In the genomic region with DNA sequence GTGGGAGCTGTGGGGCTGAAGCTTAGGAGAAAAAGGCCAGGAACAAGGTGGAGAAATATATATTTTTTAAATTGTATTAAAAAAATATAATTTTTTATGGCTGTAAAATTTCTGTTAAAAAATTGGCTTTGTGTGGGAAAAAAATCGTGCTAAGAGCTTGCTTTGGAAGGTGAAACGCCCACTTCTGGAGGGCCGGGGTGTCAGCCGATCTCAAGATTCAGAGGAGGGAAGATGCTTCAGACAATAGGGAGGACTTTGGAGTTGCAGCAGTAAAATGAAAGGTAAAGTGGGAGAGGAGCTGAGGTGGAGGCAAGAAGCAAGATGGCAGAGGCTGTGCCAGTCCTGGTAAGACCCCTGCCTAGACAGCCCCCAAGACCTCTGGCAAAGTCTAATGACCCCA, we compare ENCODE assay signal across 31 cellular contexts.
"Had no signal": no experiment of that assay in that cellular context is flagged by ENCODE, and none has a peak within 500 bp of the region (broad histone marks: within the 10 kb centered on the region; RNA-seq: fewer than 3 reads in every experiment).

No MANE protein-coding gene starts in this region.

- H3K27ac Mint-ChIP-seq: activated CD4-positive, alpha-beta memory T cell treated with anti-CD3 and anti-CD28 coated beads for 36 hours; activated CD4-positive, alpha-beta T cell treated with anti-CD3 and anti-CD28 coated beads for 36 hours; activated CD4-positive, alpha-beta T cell treated with anti-CD3 and anti-CD28 coated beads, Interleukin-2, amount 10 ng/mL, durations not matched to agents 24 days and 14 days; activated naive CD4-positive, alpha-beta T cell treated with anti-CD3 and anti-CD28 coated beads, Interleukin-2, amount 50 U/mL, for 24 hours; activated naive CD8-positive, alpha-beta T cell treated with anti-CD3 and anti-CD28 coated beads for 36 hours; activated naive CD8-positive, alpha-beta T cell treated with anti-CD3 and anti-CD28 coated beads, Interleukin-2, amount 50 U/mL, for 24 hours; activated T-helper 1 cell treated with anti-CD3 and anti-CD28 coated beads, Interleukin-12 subunit alpha, Interleukin-12 subunit beta, Interleukin-2, Interleukin-4 antibody, amounts not matched to agents 30 ng/mL and 10 ng/mL and 1 ng/mL, durations not matched to agents 14 hours and 24 hours and 36 hours; T-cell; T-helper 1 cell treated with Interleukin-12 subunit alpha and Interleukin-12 subunit beta and Interleukin-4 antibody, amounts not matched to agents 30 μg/mL and 1 μg/mL, for 36 hours had no signal

- H3K4me3 Mint-ChIP-seq: activated CD4-positive, alpha-beta memory T cell treated with anti-CD3 and anti-CD28 coated beads for 36 hours; activated CD4-positive, alpha-beta T cell treated with anti-CD3 and anti-CD28 coated beads for 36 hours; activated CD4-positive, alpha-beta T cell treated with anti-CD3 and anti-CD28 coated beads, Interleukin-2, amount 10 ng/mL, durations not matched to agents 24 days and 14 days; activated naive CD4-positive, alpha-beta T cell treated with anti-CD3 and anti-CD28 coated beads, Interleukin-2, amount 50 U/mL, for 24 hours; activated naive CD8-positive, alpha-beta T cell treated with anti-CD3 and anti-CD28 coated beads for 36 hours; activated naive CD8-positive, alpha-beta T cell treated with anti-CD3 and anti-CD28 coated beads, Interleukin-2, amount 50 U/mL, for 24 hours; activated T-cell treated with anti-CD3 and anti-CD28 coated beads, Interleukin-2, amount 50 U/mL, for 4 hours; activated T-helper 1 cell treated with anti-CD3 and anti-CD28 coated beads, Interleukin-12 subunit alpha, Interleukin-12 subunit beta, Interleukin-2, Interleukin-4 antibody, amounts not matched to agents 30 ng/mL and 10 ng/mL and 1 ng/mL, durations not matched to agents 14 hours and 24 hours and 36 hours; T-cell; T-helper 1 cell treated with Interleukin-12 subunit alpha and Interleukin-12 subunit beta and Interleukin-4 antibody, amounts not matched to agents 30 μg/mL and 1 μg/mL, for 36 hours had no signal

- H3K4me1 ChIP-seq: adrenal gland had no signal

- FAIRE-seq: colon, endometrium, endothelial cell of umbilical vein had no signal

- H3K9me3 ChIP-seq: adrenal gland, body of pancreas, esophagus squamous epithelium, gastroesophageal sphincter, heart right ventricle had no signal

- DNase-seq: activated CD4-positive, alpha-beta memory T cell treated with anti-CD3 and anti-CD28 coated beads for 36 hours; activated CD4-positive, alpha-beta T cell treated with anti-CD3 and anti-CD28 coated beads for 36 hours; activated CD4-positive, alpha-beta T cell treated with anti-CD3 and anti-CD28 coated beads, Interleukin-2, amount 10 ng/mL, durations not matched to agents 24 days and 14 days; activated CD4-positive, CD25-positive, alpha-beta regulatory T cell; activated CD4-positive, CD25-positive, alpha-beta regulatory T cell treated with anti-CD3 and anti-CD28 coated beads, Interleukin-2, amount 50 U/mL, for 72 hours; activated CD8-positive, alpha-beta memory T cell treated with anti-CD3 and anti-CD28 coated beads, Interleukin-2, amount 50 U/mL, for 48 hours; activated gamma-delta T cell; activated naive CD4-positive, alpha-beta T cell; activated naive CD8-positive, alpha-beta T cell treated with anti-CD3 and anti-CD28 coated beads for 36 hours; activated naive CD8-positive, alpha-beta T cell treated with anti-CD3 and anti-CD28 coated beads, Interleukin-2, amount 50 U/mL, for 24 hours; activated T-cell treated with anti-CD3 and anti-CD28 coated beads for 4 hours; activated T-cell treated with anti-CD3 and anti-CD28 coated beads, Interleukin-2, amount 50 U/mL, for 4 hours; adrenal gland; amygdala; aorta; body of pancreas; cortex of kidney; effector CD8-positive, alpha-beta T cell; esophagus squamous epithelium; foreskin melanocyte; heart right ventricle; SW 1271; T-cell had no signal

- H3K9me3 Mint-ChIP-seq: activated CD4-positive, alpha-beta memory T cell treated with anti-CD3 and anti-CD28 coated beads for 36 hours; activated naive CD4-positive, alpha-beta T cell treated with anti-CD3 and anti-CD28 coated beads, Interleukin-2, amount 50 U/mL, for 24 hours; activated naive CD8-positive, alpha-beta T cell treated with anti-CD3 and anti-CD28 coated beads for 36 hours; activated naive CD8-positive, alpha-beta T cell treated with anti-CD3 and anti-CD28 coated beads, Interleukin-2, amount 50 U/mL, for 24 hours; activated T-cell treated with anti-CD3 and anti-CD28 coated beads, Interleukin-2, amount 50 U/mL, for 4 hours; activated T-helper 1 cell treated with anti-CD3 and anti-CD28 coated beads, Interleukin-12 subunit alpha, Interleukin-12 subunit beta, Interleukin-2, Interleukin-4 antibody, amounts not matched to agents 30 ng/mL and 10 ng/mL and 1 ng/mL, durations not matched to agents 14 hours and 24 hours and 36 hours; T-cell; T-helper 1 cell treated with Interleukin-12 subunit alpha and Interleukin-12 subunit beta and Interleukin-4 antibody, amounts not matched to agents 30 μg/mL and 1 μg/mL, for 36 hours had no signal

- H3K27ac ChIP-seq: adrenal gland, body of pancreas, epithelial cell of prostate, esophagus squamous epithelium, gastroesophageal sphincter, heart right ventricle had no signal

- H3K4me3 ChIP-seq: adrenal gland, body of pancreas, esophagus squamous epithelium, gastroesophageal sphincter, heart right ventricle had no signal

- ATAC-seq: activated CD4-positive, alpha-beta T cell treated with anti-CD3 and anti-CD28 coated beads for 36 hours; activated naive CD8-positive, alpha-beta T cell treated with anti-CD3 and anti-CD28 coated beads, Interleukin-2, amount 50 U/mL, for 24 hours; activated T-cell treated with anti-CD3 and anti-CD28 coated beads, Interleukin-2, amount 50 U/mL, for 4 hours; body of pancreas; gastroesophageal sphincter; heart right ventricle; T-cell had no signal

- H3K36me3 Mint-ChIP-seq: activated CD4-positive, alpha-beta memory T cell treated with anti-CD3 and anti-CD28 coated beads for 36 hours; activated naive CD4-positive, alpha-beta T cell treated with anti-CD3 and anti-CD28 coated beads, Interleukin-2, amount 50 U/mL, for 24 hours; activated naive CD8-positive, alpha-beta T cell treated with anti-CD3 and anti-CD28 coated beads for 36 hours; T-cell had no signal

- H3K36me3 ChIP-seq: adrenal gland, esophagus squamous epithelium, gastroesophageal sphincter, heart right ventricle had no signal

- H3K27me3 ChIP-seq: adrenal gland, body of pancreas, esophagus squamous epithelium, gastroesophageal sphincter, heart right ventricle had no signal

- H3K27me3 Mint-ChIP-seq: activated naive CD4-positive, alpha-beta T cell treated with anti-CD3 and anti-CD28 coated beads, Interleukin-2, amount 50 U/mL, for 24 hours; activated naive CD8-positive, alpha-beta T cell treated with anti-CD3 and anti-CD28 coated beads for 36 hours; T-cell had no signal
